ENCODE assay signal across 8 cellular contexts in genomic region chr3:50351318-50351687, GRCh38. TPM values are rescaled to one million over a fixed set of nuclear protein-coding genes. Genes with fewer than 3 reads are reported as not detected.
DNase-seq lines count a peak whose midpoint lies in the region; ATAC-seq and TF ChIP-seq lines count a peak whose summit lies in the region.

No MANE protein-coding gene starts in this region.

- DNase-seq in heart left ventricle (no peak), Right ventricle myocardium superior (no peak), body of pancreas (no peak), mesenchymal stem cell (no peak), NOMO-1 treated with DMSO at 0.1 percent for 48 hours (lab: John Stamatoyannopoulos, UW; ENCODE audit: unreplicated experiment) (no peak), NCI-H748 treated with DMSO at 0.1 percent for 48 hours (lab: John Stamatoyannopoulos, UW) (no peak)

- TF ChIP-seq CTCF in heart left ventricle (IDR thresholded peaks at IDR 0.05) (no peak), body of pancreas (IDR thresholded peaks at IDR 0.05) (no peak)

- H2AK5ac ChIP-seq in mesenchymal stem cell (ENCODE audit: low read length, severe bottlenecking), result peak overlapping the region; percentile 27

- intact Hi-C loops in heart left ventricle (cut with DNase I), result loop anchor here in 2 of 10 donors (5.0 to 10.0 kb wide), 3 partner anchors 261 to 1613 kb away; partner anchors contain the start of genes CISH (in 1 of the 2), MANF (in 1 of the 2) and PCBP4 (in 1 of the 2)
- intact Hi-C loops in Right ventricle myocardium superior (cut with DNase I), result no loop called here
- intact Hi-C loops in body of pancreas (cut with DNase I), result no loop called here

- H2BK5ac ChIP-seq in mesenchymal stem cell (ENCODE audit: low read depth, low read length, poor library complexity, severe bottlenecking), result no peak overlapping the region

- no peak overlapping the region for H2BK15ac ChIP-seq in mesenchymal stem cell (ENCODE audit: low read depth, poor library complexity, severe bottlenecking)

- peak overlapping the region; percentile 66 for H3K4me2 ChIP-seq in mesenchymal stem cell (ENCODE audit: low read length, poor library complexity, severe bottlenecking)

- no peak overlapping the region for H2BK120ac ChIP-seq in mesenchymal stem cell (ENCODE audit: low read depth, low read length)

- H4K91ac ChIP-seq in mesenchymal stem cell (ENCODE audit: low read length), result peak overlapping the region; percentile 21

- ATAC-seq in heart left ventricle (peak in 1 of 4 donors; percentile 0), Right ventricle myocardium superior (ENCODE audit: poor library complexity) (no peak), body of pancreas (no peak), HG03565 (IDR thresholded peaks at IDR 0.05; ENCODE audit: unreplicated experiment) (no peak)

- H3K27ac ChIP-seq in heart left ventricle, result peak overlapping the region in 11 of 12 donors; percentile 91 to 98 (median 95)
- peak overlapping the region; percentile 79 to 94 (median 90) for H3K27ac ChIP-seq in body of pancreas
- no peak overlapping the region for H3K27ac ChIP-seq in mesenchymal stem cell (ENCODE audit: low read length, poor library complexity, severe bottlenecking)
- H3K27ac ChIP-seq in urinary bladder (ENCODE audit: low read depth), result no peak overlapping the region

- H3K4me1 ChIP-seq in heart left ventricle (peaks cover 11 to 63% (median 41%) of the 10 kb centered on the region in 12 donors), body of pancreas (peaks cover 55% of the 10 kb centered on the region), mesenchymal stem cell (ENCODE audit: control insufficient read depth, insufficient read depth, low read depth, low read length) (peaks cover 42% of the 10 kb centered on the region), urinary bladder (ENCODE audit: insufficient read depth) (peaks cover 2% of the 10 kb centered on the region)

- peaks cover 0 to 57% (median 40%) of the 10 kb centered on the region in 9 donors for H3K36me3 ChIP-seq in heart left ventricle
- peaks cover 13 to 14% of the 10 kb centered on the region in 2 donors for H3K36me3 ChIP-seq in body of pancreas (replicated peaks in 1 of 2; ENCODE audit: insufficient read depth in 1 of 2, low read depth in 2 of 2)
- H3K36me3 ChIP-seq in mesenchymal stem cell (ENCODE audit: control insufficient read depth in 1 of 2, insufficient read depth in 2 of 2, low read depth in 1 of 2, low read length in 2 of 2), result peaks cover 56 to 57% of the 10 kb centered on the region in 2 experiments
- peaks cover 3% of the 10 kb centered on the region for H3K36me3 ChIP-seq in urinary bladder (ENCODE audit: insufficient read depth)

- no peak overlapping the region for H3K4ac ChIP-seq in mesenchymal stem cell (ENCODE audit: low read depth in 1 of 2, low read length in 2 of 2)

- peak overlapping the region; percentile 15 for H4K8ac ChIP-seq in mesenchymal stem cell (ENCODE audit: low read length)

- whole genome bisulfite sequencing in heart left ventricle, 4 donors, result 52 to 73% (median 56%) methylated on average over 11 of the region's 11 CpGs
- WGBS in body of pancreas, 2 donors, result 27 to 47% methylated on average over 5 to 11 of the region's 11 CpGs
- WGBS in mesenchymal stem cell, result 87% methylated on average over 11 of the region's 11 CpGs
- 52% methylated on average over 11 of the region's 11 CpGs for WGBS in urinary bladder

- peak overlapping the region; percentile 90 for H3K9ac ChIP-seq in mesenchymal stem cell (ENCODE audit: low read length)

- no peaks in the 10 kb centered on the region for H3K9me3 ChIP-seq in heart left ventricle
- no peaks in the 10 kb centered on the region for H3K9me3 ChIP-seq in body of pancreas
- no peaks in the 10 kb centered on the region for H3K9me3 ChIP-seq in mesenchymal stem cell (ENCODE audit: control insufficient read depth, low read length)

- H3K27me3 ChIP-seq in heart left ventricle (no peaks in the 10 kb centered on the region), body of pancreas (no peaks in the 10 kb centered on the region), mesenchymal stem cell (ENCODE audit: control insufficient read depth in 1 of 2, insufficient read depth in 1 of 2, low read length in 2 of 2) (no peaks in the 10 kb centered on the region)

- no peak overlapping the region for H2AFZ ChIP-seq in mesenchymal stem cell (ENCODE audit: low read depth, low read length)

- H3K18ac ChIP-seq in mesenchymal stem cell (ENCODE audit: low read depth in 1 of 2, low read length in 2 of 2), result no peak overlapping the region

- TF ChIP-seq POLR2A in heart left ventricle (IDR thresholded peaks at IDR 0.05) (no peak), body of pancreas (IDR thresholded peaks at IDR 0.05) (no peak)

- no peak overlapping the region for H2BK12ac ChIP-seq in mesenchymal stem cell (ENCODE audit: low read length in 2 of 2)

- H3K4me3 ChIP-seq in heart left ventricle, result peak overlapping the region; percentile 24 to 95 (median 84)
- peak overlapping the region in 1 of 2 donors; percentile 19 for H3K4me3 ChIP-seq in body of pancreas
- H3K4me3 ChIP-seq in mesenchymal stem cell (ENCODE audit: insufficient read depth in 1 of 2, low read depth in 1 of 2, low read length in 2 of 2), result peak overlapping the region; percentile 87 to 96
- peak overlapping the region; percentile 55 for H3K4me3 ChIP-seq in urinary bladder (ENCODE audit: low read depth, low read length)

- H3K14ac ChIP-seq in mesenchymal stem cell (ENCODE audit: low read length in 2 of 2), result no peak overlapping the region

- no peak overlapping the region for H3K23ac ChIP-seq in mesenchymal stem cell (ENCODE audit: low read length in 2 of 2)

- H3K79me1 ChIP-seq in mesenchymal stem cell (replicated peaks; ENCODE audit: low read length, poor library complexity, severe bottlenecking), result peaks cover 43% of the 10 kb centered on the region

RNA-seq across cellular contexts. Expression of gene CYB561D2, which starts 0.6 kb away (rescaled TPM):
- total RNA-seq in heart left ventricle (10 to 100 TPM in 2 of 9 donors, 1 to 10 TPM in 7; 4.9 to 16.5 (median 7.8) TPM), Right ventricle myocardium superior (5.6 TPM), body of pancreas (10 to 100 TPM; 11.4 to 29.0 TPM), urinary bladder (8.6 TPM)
- polyA plus RNA-seq in heart left ventricle (10 to 100 TPM in 1 of 2 donors, 1 to 10 TPM in 1; 6.7 to 18.6 TPM), urinary bladder (19.2 TPM)
- 13.5 TPM for polyA plus RNA-seq in mesenchymal stem cell (2013, experiment 1 of 2)
- 13.5 TPM for polyA plus RNA-seq in mesenchymal stem cell (2013, experiment 2 of 2)

RNA-seq across cellular contexts. Expression of gene NPRL2, which starts 0.7 kb away (rescaled TPM):
- total RNA-seq in heart left ventricle (10 to 100 TPM; 12.0 to 18.4 (median 15.3) TPM), Right ventricle myocardium superior (14.8 TPM), body of pancreas (10 to 100 TPM; 27.0 to 30.9 TPM), urinary bladder (17.3 TPM)
- polyA plus RNA-seq in heart left ventricle (10 to 100 TPM; 14.4 to 19.0 TPM), urinary bladder (17.0 TPM)
- 10.6 TPM for polyA plus RNA-seq in mesenchymal stem cell (2013, experiment 1 of 2)
- polyA plus RNA-seq in mesenchymal stem cell (2013, experiment 2 of 2), result 9.1 TPM

RNA-seq across cellular contexts. Expression of gene ZMYND10, which starts 5.8 kb away (rescaled TPM):
- 1 to 10 TPM in 2 of 9 donors, under 1 TPM in 2, not detected in 5; 0.49 to 1.4 (median 1.0) TPM for total RNA-seq in heart left ventricle
- under 1 TPM; 0.15 to 0.29 TPM for polyA plus RNA-seq in heart left ventricle
- not detected for total RNA-seq in Right ventricle myocardium superior
- total RNA-seq in body of pancreas, result 1 to 10 TPM; 1.3 to 2.3 TPM
- 0.48 TPM for polyA plus RNA-seq in mesenchymal stem cell (2013, experiment 1 of 2)
- polyA plus RNA-seq in mesenchymal stem cell (2013, experiment 2 of 2), result 0.79 TPM
- total RNA-seq in urinary bladder, result 1.2 TPM
- polyA plus RNA-seq in urinary bladder, result 0.62 TPM

RNA-seq across cellular contexts. Expression of gene TMEM115, which starts 8.0 kb away (rescaled TPM):
- 10 to 100 TPM; 20.5 to 56.4 (median 28.9) TPM for total RNA-seq in heart left ventricle
- polyA plus RNA-seq in heart left ventricle, result 10 to 100 TPM; 21.6 to 57.3 TPM
- 24.9 TPM for total RNA-seq in Right ventricle myocardium superior
- total RNA-seq in body of pancreas, result 10 to 100 TPM; 39.4 to 54.1 TPM
- polyA plus RNA-seq in mesenchymal stem cell (2013, experiment 1 of 2), result 49.2 TPM
- 49.8 TPM for polyA plus RNA-seq in mesenchymal stem cell (2013, experiment 2 of 2)
- total RNA-seq in urinary bladder, result 16.2 TPM
- polyA plus RNA-seq in urinary bladder, result 49.8 TPM

RNA-seq across cellular contexts. Expression of gene RASSF1, which starts 10.7 kb away (rescaled TPM):
- total RNA-seq in heart left ventricle (10 to 100 TPM in 7 of 9 donors, 1 to 10 TPM in 2; 7.9 to 25.5 (median 11.4) TPM), Right ventricle myocardium superior (14.1 TPM), body of pancreas (10 to 100 TPM; 26.7 to 30.0 TPM), urinary bladder (25.4 TPM)
- polyA plus RNA-seq in heart left ventricle (10 to 100 TPM; 14.2 to 58.6 TPM), urinary bladder (41.5 TPM)
- 12.3 TPM for polyA plus RNA-seq in mesenchymal stem cell (2013, experiment 1 of 2)
- polyA plus RNA-seq in mesenchymal stem cell (2013, experiment 2 of 2), result 12.4 TPM

Comparison
In these comparisons a context has a peak if more than half of its experiments do, and no peak if none do; other contexts are left out.
1. H3K27ac ChIP-seq: peak in heart left ventricle (11 of 12) and body of pancreas (4 of 4); none in mesenchymal stem cell (single experiment) and urinary bladder (single experiment).